In the genomic region with DNA sequence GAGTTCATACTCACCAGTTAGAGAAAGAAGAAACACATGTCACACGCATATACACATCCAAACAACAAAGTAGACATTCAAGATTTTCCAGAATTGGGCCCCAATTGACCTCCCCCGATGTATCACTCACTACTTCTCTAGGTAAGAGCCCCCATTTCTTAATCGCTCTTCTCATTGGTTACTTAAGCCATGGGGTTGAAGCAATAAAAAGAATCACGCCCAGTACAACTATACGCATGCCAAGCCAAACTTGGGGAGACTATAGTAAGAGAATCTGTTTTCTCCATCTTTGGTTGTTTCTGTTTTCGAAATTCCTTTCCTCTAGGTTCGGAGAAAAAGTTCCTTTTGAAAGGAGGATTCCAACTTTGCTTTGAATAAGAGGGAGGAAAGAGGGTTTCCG, we compare ENCODE assay signal across 8 cellular contexts. TPM values are rescaled to one million over a fixed set of nuclear protein-coding genes. Genes with fewer than 3 reads are reported as not detected.
DNase-seq lines count a peak whose midpoint lies in the region; ATAC-seq and TF ChIP-seq lines count a peak whose summit lies in the region.

No MANE protein-coding gene starts in this region.

- ATAC-seq in Right ventricle myocardium superior (ENCODE audit: poor library complexity) (peak; percentile 18), Right ventricle myocardium inferior (no peak)

- TF ChIP-seq EP300 in neural cell (conservative IDR thresholded peaks at IDR 0.05; ENCODE audit: poor library complexity, severe bottlenecking), result no peak

- peaks cover 0 to 51% (median 11%) of the 10 kb centered on the region in 3 donors for H3K4me1 ChIP-seq in esophagus squamous epithelium

- no peak for TF ChIP-seq RAD21 in neural cell (conservative IDR thresholded peaks at IDR 0.05)

- TF ChIP-seq POLR2A in esophagus squamous epithelium (IDR thresholded peaks at IDR 0.05), result no peak

- H2AFZ ChIP-seq in SU-DHL-6 (ENCODE audit: low read depth, low read length, severe bottlenecking) (peak overlapping the region; percentile 95), neural cell (ENCODE audit: low read depth, low read length) (peak overlapping the region; percentile 80)

- intact Hi-C loops in Right ventricle myocardium superior (cut with DNase I) (no loop called here), Right ventricle myocardium inferior (cut with DNase I) (no loop called here), esophagus squamous epithelium (cut with DNase I) (no loop called here)

- peak overlapping the region; percentile 83 for H3K9ac ChIP-seq in SU-DHL-6 (ENCODE audit: low read length)
- H3K9ac ChIP-seq in neural cell (ENCODE audit: low read length), result peak overlapping the region; percentile 77

- H3K9me2 ChIP-seq in SU-DHL-6 (replicated peaks; ENCODE audit: insufficient read depth, low read length), result no peaks in the 10 kb centered on the region
- no peaks in the 10 kb centered on the region for H3K9me2 ChIP-seq in neural cell (ENCODE audit: insufficient read depth, low read length)

- TF ChIP-seq CTCF in SU-DHL-6 (IDR thresholded peaks at IDR 0.05; ENCODE audit: insufficient read depth, low read length, poor library complexity, severe bottlenecking), result no peak
- no peak for TF ChIP-seq CTCF in esophagus squamous epithelium (IDR thresholded peaks at IDR 0.05)
- TF ChIP-seq CTCF in neural cell (IDR thresholded peaks at IDR 0.05; ENCODE audit: poor library complexity, severe bottlenecking), result no peak

- H3F3A ChIP-seq in SU-DHL-6 (ENCODE audit: insufficient read depth) (no peaks in the 10 kb centered on the region), neural cell (ENCODE audit: insufficient read depth, low read length, poor library complexity, severe bottlenecking) (no peaks in the 10 kb centered on the region)

- H3K27me3 ChIP-seq in SU-DHL-6 (ENCODE audit: low read length), result no peaks in the 10 kb centered on the region
- peaks cover 0 to 37% (median 0%) of the 10 kb centered on the region in 4 donors for H3K27me3 ChIP-seq in esophagus squamous epithelium
- H3K27me3 ChIP-seq in neural cell (ENCODE audit: insufficient read depth, low read depth, low read length), result peaks cover 12% of the 10 kb centered on the region

- peaks cover 44% of the 10 kb centered on the region for H3K79me2 ChIP-seq in SU-DHL-6 (ENCODE audit: insufficient read depth, low read length)
- peaks cover 48% of the 10 kb centered on the region for H3K79me2 ChIP-seq in neural cell (replicated peaks; ENCODE audit: insufficient read depth, low read length)

- peak overlapping the region; percentile 76 for H3K4me3 ChIP-seq in SU-DHL-6 (ENCODE audit: insufficient read depth, low read length, poor library complexity, severe bottlenecking)
- H3K4me3 ChIP-seq in esophagus squamous epithelium, result peak overlapping the region; percentile 75 to 95 (median 84)
- peak overlapping the region; percentile 80 for H3K4me3 ChIP-seq in neural cell (ENCODE audit: low read length)

- peaks cover 6% of the 10 kb centered on the region for H3K36me3 ChIP-seq in SU-DHL-6 (ENCODE audit: low read length)
- peaks cover 0 to 39% (median 0%) of the 10 kb centered on the region in 3 donors for H3K36me3 ChIP-seq in esophagus squamous epithelium
- H3K36me3 ChIP-seq in neural cell (ENCODE audit: insufficient read depth, low read length), result no peaks in the 10 kb centered on the region

- H3K4me2 ChIP-seq in SU-DHL-6 (ENCODE audit: low read depth, low read length, poor library complexity, severe bottlenecking) (peak overlapping the region; percentile 81), neural cell (ENCODE audit: low read length) (peak overlapping the region; percentile 99)

- DNase-seq in Right ventricle myocardium superior, result no peak
- DNase-seq in Right ventricle myocardium inferior (ENCODE audit: missing footprints), result no peak
- no peak for DNase-seq in esophagus squamous epithelium (lab: John Stamatoyannopoulos, UW)
- no peak for DNase-seq in NCI-H1417 (lab: John Stamatoyannopoulos, UW)
- no peak for DNase-seq in RPMI8226
- DNase-seq in GOT3 (lab: John Stamatoyannopoulos, UW), result no peak

- H3K9me3 ChIP-seq in SU-DHL-6 (ENCODE audit: insufficient read depth, low read length) (no peaks in the 10 kb centered on the region), esophagus squamous epithelium (no peaks in the 10 kb centered on the region), neural cell (ENCODE audit: low read length) (no peaks in the 10 kb centered on the region)

- H3K27ac ChIP-seq in SU-DHL-6 (ENCODE audit: low read depth, low read length) (peak overlapping the region; percentile 22), esophagus squamous epithelium (peak overlapping the region; percentile 88 to 95 (median 93)), neural cell (ENCODE audit: low read length) (peak overlapping the region; percentile 63)

- H4K20me1 ChIP-seq in SU-DHL-6 (ENCODE audit: low read depth, low read length) (no peaks in the 10 kb centered on the region), neural cell (ENCODE audit: insufficient read depth) (no peaks in the 10 kb centered on the region)

- 0 to 3% methylated on average over 8 of the region's 8 CpGs for WGBS in esophagus squamous epithelium, 2 donors

TF ChIP-seq in neural cell, 6 proteins besides CTCF, POLR2A, EP300 and RAD21:
- TF ChIP-seq MXI1 (conservative IDR thresholded peaks at IDR 0.05; ENCODE audit: poor library complexity, severe bottlenecking), result no peak
- no peak for TF ChIP-seq TAF1 (IDR thresholded peaks at IDR 0.05; ENCODE audit: low read depth)
- no peak for TF ChIP-seq SMC3 (conservative IDR thresholded peaks at IDR 0.05; ENCODE audit: poor library complexity)
- no peak for TF ChIP-seq POLR2AphosphoS5 (IDR thresholded peaks at IDR 0.05)
- no peak for TF ChIP-seq EZH2 (IDR thresholded peaks at IDR 0.05; ENCODE audit: borderline replicate concordance, insufficient read depth, low read length, poor library complexity, severe bottlenecking)
- TF ChIP-seq, protein P1, sequence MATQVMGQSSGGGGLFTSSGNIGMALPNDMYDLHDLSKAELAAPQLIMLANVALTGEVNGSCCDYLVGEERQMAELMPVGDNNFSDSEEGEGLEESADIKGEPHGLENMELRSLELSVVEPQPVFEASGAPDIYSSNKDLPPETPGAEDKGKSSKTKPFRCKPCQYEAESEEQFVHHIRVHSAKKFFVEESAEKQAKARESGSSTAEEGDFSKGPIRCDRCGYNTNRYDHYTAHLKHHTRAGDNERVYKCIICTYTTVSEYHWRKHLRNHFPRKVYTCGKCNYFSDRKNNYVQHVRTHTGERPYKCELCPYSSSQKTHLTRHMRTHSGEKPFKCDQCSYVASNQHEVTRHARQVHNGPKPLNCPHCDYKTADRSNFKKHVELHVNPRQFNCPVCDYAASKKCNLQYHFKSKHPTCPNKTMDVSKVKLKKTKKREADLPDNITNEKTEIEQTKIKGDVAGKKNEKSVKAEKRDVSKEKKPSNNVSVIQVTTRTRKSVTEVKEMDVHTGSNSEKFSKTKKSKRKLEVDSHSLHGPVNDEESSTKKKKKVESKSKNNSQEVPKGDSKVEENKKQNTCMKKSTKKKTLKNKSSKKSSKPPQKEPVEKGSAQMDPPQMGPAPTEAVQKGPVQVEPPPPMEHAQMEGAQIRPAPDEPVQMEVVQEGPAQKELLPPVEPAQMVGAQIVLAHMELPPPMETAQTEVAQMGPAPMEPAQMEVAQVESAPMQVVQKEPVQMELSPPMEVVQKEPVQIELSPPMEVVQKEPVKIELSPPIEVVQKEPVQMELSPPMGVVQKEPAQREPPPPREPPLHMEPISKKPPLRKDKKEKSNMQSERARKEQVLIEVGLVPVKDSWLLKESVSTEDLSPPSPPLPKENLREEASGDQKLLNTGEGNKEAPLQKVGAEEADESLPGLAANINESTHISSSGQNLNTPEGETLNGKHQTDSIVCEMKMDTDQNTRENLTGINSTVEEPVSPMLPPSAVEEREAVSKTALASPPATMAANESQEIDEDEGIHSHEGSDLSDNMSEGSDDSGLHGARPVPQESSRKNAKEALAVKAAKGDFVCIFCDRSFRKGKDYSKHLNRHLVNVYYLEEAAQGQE (IDR thresholded peaks at IDR 0.05; ENCODE audit: borderline replicate concordance), result no peak

RNA-seq across cellular contexts. Expression of gene DDX52, which starts 0.5 kb away (rescaled TPM):
- total RNA-seq in Right ventricle myocardium superior, result 13.6 TPM
- total RNA-seq in Right ventricle myocardium inferior, result 14.9 TPM
- 10 to 100 TPM; 13.3 to 27.7 (median 21.6) TPM for total RNA-seq in esophagus squamous epithelium
- 29.7 and 33.5 TPM in 2 replicates for polyA plus RNA-seq in neural cell
- 43.8 and 50.7 TPM in 2 replicates for polyA minus RNA-seq in neural cell

RNA-seq across cellular contexts. Expression of gene SYNRG, which starts 33.5 kb away (rescaled TPM):
- 32.6 TPM for total RNA-seq in Right ventricle myocardium superior
- total RNA-seq in Right ventricle myocardium inferior, result 32.2 TPM
- total RNA-seq in esophagus squamous epithelium, result 10 to 100 TPM; 16.5 to 24.2 (median 21.3) TPM
- 16.1 and 20.5 TPM in 2 replicates for polyA plus RNA-seq in neural cell
- 60.4 and 68.1 TPM in 2 replicates for polyA minus RNA-seq in neural cell

Comparison
In these comparisons a context has a peak if more than half of its experiments do, and no peak if none do; other contexts are left out.
1. H3K27ac ChIP-seq: peak in every context shown above with its lines; median percentile 93 in esophagus squamous epithelium; 63 in neural cell; 22 in SU-DHL-6.